21 cellular contexts compared by ENCODE assay signal in the genomic region with DNA sequence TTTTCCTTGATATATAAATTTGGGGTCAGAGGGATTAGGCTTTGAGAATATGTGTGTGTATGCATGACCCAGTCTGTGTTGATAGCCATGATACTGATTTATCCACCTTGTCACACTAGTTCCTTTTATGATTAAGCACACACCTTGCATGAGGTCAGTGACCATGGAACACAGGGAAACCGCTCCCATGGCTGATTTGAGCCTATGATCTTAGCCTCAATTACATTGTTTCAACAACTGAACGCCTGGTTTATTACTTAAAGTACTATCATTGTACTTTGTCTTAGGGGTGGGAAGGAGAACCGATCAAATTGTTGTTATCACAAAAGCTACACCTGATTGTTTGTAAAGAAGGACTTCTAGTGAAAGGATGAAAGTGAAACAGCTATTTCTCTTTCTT.
DNase-seq lines count a peak whose midpoint lies in the region; ATAC-seq, FAIRE-seq and TF ChIP-seq lines count a peak whose summit lies in the region.
"Had no signal": no experiment of that assay in that cellular context is flagged by ENCODE, and none has a peak within 500 bp of the region (broad histone marks: within the 10 kb centered on the region; RNA-seq: fewer than 3 reads in every experiment).

No MANE protein-coding gene starts in this region.

- H3K9ac ChIP-seq in OCI-LY1 (ENCODE audit: low read length): no peak overlapping the region; the same call in 1 of the 2 replicates

- TF ChIP-seq CTCF in OCI-LY1 (IDR thresholded peaks at IDR 0.05; ENCODE audit: low read length) (no peak), osteocyte (IDR thresholded peaks at IDR 0.05) (no peak)

- H3K9me2 ChIP-seq in OCI-LY1 (ENCODE audit: low read depth, low read length): no peaks in the 10 kb centered on the region

- H3K4me3 Mint-ChIP-seq in osteocyte (ENCODE audit: unreplicated experiment): no peak overlapping the region
- H3K4me3 Mint-ChIP-seq in activated T-helper 2 cell treated with anti-CD3 and anti-CD28 coated beads, Interferon-gamma antibody, Interleukin-2, Interleukin-4, amounts not matched to agents 10 μg/mL and 5 μg/mL and 100 μg/mL, durations not matched to agents 14 hours and 24 hours and 36 hours (ENCODE audit: low read depth): no peak overlapping the region
- H3K4me3 Mint-ChIP-seq: CD4-positive, alpha-beta T cell; H9 had no signal

- DNase-seq in caudate nucleus (lab: John Stamatoyannopoulos, UW) (no peak), left colon (peak; percentile 29 to 74), substantia nigra (lab: John Stamatoyannopoulos, UW) (no peak), osteocyte (ENCODE audit: extremely low spot score, unreplicated experiment) (no peak), HTR-8/SVneo (ENCODE audit: insufficient read length, low spot score) (no peak)
- DNase-seq in activated T-helper 2 cell treated with anti-CD3 and anti-CD28 coated beads, Interferon-gamma antibody, Interleukin-2, Interleukin-4, amounts not matched to agents 10 μg/mL and 5 μg/mL and 100 μg/mL, durations not matched to agents 14 hours and 24 hours and 36 hours (ENCODE audit: low spot score): no peak
- DNase-seq: CD4-positive, alpha-beta T cell; DND-41; H9; KG1; MV-4-11; NCI-H187; NCI-H2227 treated with DMSO at 0.1 percent for 48 hours; NCI-H510A treated with DMSO at 0.1 percent for 48 hours; NCI-H82; PC-9; SIG-M5 had no signal

- H3K4me3 ChIP-seq in OCI-LY1 (ENCODE audit: low read depth, low read length, poor library complexity, severe bottlenecking): no peak overlapping the region
- H3K4me3 ChIP-seq: A549, PC-9 had no signal

- peak; percentile 97 for ATAC-seq in left colon
- ATAC-seq: A549 had no signal

- peak overlapping the region; percentile 99 for H3K27ac ChIP-seq in OCI-LY1 (ENCODE audit: low read depth, low read length, poor library complexity, severe bottlenecking)
- H3K27ac ChIP-seq in caudate nucleus (ENCODE audit: low read depth, low read length): peak overlapping the region; percentile 67
- H3K27ac ChIP-seq in substantia nigra (ENCODE audit: low read depth, low read length, poor library complexity, severe bottlenecking): peak overlapping the region; percentile 70
- H3K27ac ChIP-seq: A549, PC-9, RWPE1 had no signal

- peaks cover 11% of the 10 kb centered on the region for H3K4me1 Mint-ChIP-seq in osteocyte (ENCODE audit: unreplicated experiment)
- H3K4me1 Mint-ChIP-seq in activated T-helper 2 cell treated with anti-CD3 and anti-CD28 coated beads, Interferon-gamma antibody, Interleukin-2, Interleukin-4, amounts not matched to agents 10 μg/mL and 5 μg/mL and 100 μg/mL, durations not matched to agents 14 hours and 24 hours and 36 hours (ENCODE audit: low read depth): no peaks in the 10 kb centered on the region

- no peaks in the 10 kb centered on the region for H4K20me1 ChIP-seq in OCI-LY1 (ENCODE audit: insufficient read depth, low read length)

- peaks cover 78% of the 10 kb centered on the region for H3K4me1 ChIP-seq in OCI-LY1 (ENCODE audit: insufficient read depth, low read length, severe bottlenecking)
- H3K4me1 ChIP-seq: A549 had no signal

- no peak for FAIRE-seq in HTR-8/SVneo (lab: Jason Lieb, UNC)
- FAIRE-seq: A549, G401.6 had no signal

- H3K27me3 ChIP-seq in OCI-LY1 (ENCODE audit: insufficient read depth, low read length): no peaks in the 10 kb centered on the region

- peak overlapping the region; percentile 76; the same call in 1 of the 2 replicates for H3K4me2 ChIP-seq in OCI-LY1 (ENCODE audit: low read length)
- H3K4me2 ChIP-seq: A549, PC-9 had no signal

- no peak overlapping the region for H3K27ac Mint-ChIP-seq in osteocyte (ENCODE audit: unreplicated experiment)
- no peak overlapping the region for H3K27ac Mint-ChIP-seq in activated T-helper 2 cell treated with anti-CD3 and anti-CD28 coated beads, Interferon-gamma antibody, Interleukin-2, Interleukin-4, amounts not matched to agents 10 μg/mL and 5 μg/mL and 100 μg/mL, durations not matched to agents 14 hours and 24 hours and 36 hours
- H3K27ac Mint-ChIP-seq: CD4-positive, alpha-beta T cell had no signal

- no peaks in the 10 kb centered on the region for H3K9me3 Mint-ChIP-seq in osteocyte (ENCODE audit: unreplicated experiment)
- no peaks in the 10 kb centered on the region for H3K9me3 Mint-ChIP-seq in activated T-helper 2 cell treated with anti-CD3 and anti-CD28 coated beads, Interferon-gamma antibody, Interleukin-2, Interleukin-4, amounts not matched to agents 10 μg/mL and 5 μg/mL and 100 μg/mL, durations not matched to agents 14 hours and 24 hours and 36 hours
- H3K9me3 Mint-ChIP-seq: CD4-positive, alpha-beta T cell; H9 had no signal

- no peaks in the 10 kb centered on the region for H3K27me3 Mint-ChIP-seq in osteocyte (ENCODE audit: unreplicated experiment)
- no peaks in the 10 kb centered on the region for H3K27me3 Mint-ChIP-seq in activated T-helper 2 cell treated with anti-CD3 and anti-CD28 coated beads, Interferon-gamma antibody, Interleukin-2, Interleukin-4, amounts not matched to agents 10 μg/mL and 5 μg/mL and 100 μg/mL, durations not matched to agents 14 hours and 24 hours and 36 hours (ENCODE audit: low read depth)
- H3K27me3 Mint-ChIP-seq: CD4-positive, alpha-beta T cell had no signal

- H3K36me3 ChIP-seq in OCI-LY1 (ENCODE audit: insufficient read depth, low read length): no peaks in the 10 kb centered on the region

- no peaks in the 10 kb centered on the region for H3K36me3 Mint-ChIP-seq in osteocyte (ENCODE audit: unreplicated experiment)
- H3K36me3 Mint-ChIP-seq in activated T-helper 2 cell treated with anti-CD3 and anti-CD28 coated beads, Interferon-gamma antibody, Interleukin-2, Interleukin-4, amounts not matched to agents 10 μg/mL and 5 μg/mL and 100 μg/mL, durations not matched to agents 14 hours and 24 hours and 36 hours (ENCODE audit: low read depth): no peaks in the 10 kb centered on the region

- intact Hi-C loops in left colon (cut with DNase I, micrococcal nuclease): no loop called here
- intact Hi-C loops in activated T-helper 2 cell treated with anti-CD3 and anti-CD28 coated beads, Interferon-gamma antibody, Interleukin-2, Interleukin-4, amounts not matched to agents 10 μg/mL and 5 μg/mL and 100 μg/mL, durations not matched to agents 14 hours and 24 hours and 36 hours (cut with micrococcal nuclease): no loop called here

- no peaks in the 10 kb centered on the region for H3F3A ChIP-seq in OCI-LY1 (ENCODE audit: insufficient read depth, low read length)

- H3K79me2 ChIP-seq in OCI-LY1 (ENCODE audit: insufficient read depth, low read length): no peaks in the 10 kb centered on the region

- no peaks in the 10 kb centered on the region for H3K9me3 ChIP-seq in OCI-LY1 (ENCODE audit: low read length)
- H3K9me3 ChIP-seq: A549 had no signal

- no peak overlapping the region for H2AFZ ChIP-seq in OCI-LY1 (ENCODE audit: low read length)
- H2AFZ ChIP-seq: PC-9 had no signal

Comparison
In these comparisons a context has a peak if more than half of its experiments do, and no peak if none do; other contexts are left out.
1. DNase-seq: peak in left colon (2 of 2); none in caudate nucleus (0 of 61), substantia nigra (0 of 49), osteocyte (single experiment), HTR-8/SVneo (single experiment) and activated T-helper 2 cell treated with anti-CD3 and anti-CD28 coated beads, Interferon-gamma antibody, Interleukin-2, Interleukin-4, amounts not matched to agents 10 μg/mL and 5 μg/mL and 100 μg/mL, durations not matched to agents 14 hours and 24 hours and 36 hours (single experiment).
2. Peak in every context shown above with its lines, with median percentiles within 50 percentile points of each other: H3K27ac ChIP-seq.